In the genomic region with DNA sequence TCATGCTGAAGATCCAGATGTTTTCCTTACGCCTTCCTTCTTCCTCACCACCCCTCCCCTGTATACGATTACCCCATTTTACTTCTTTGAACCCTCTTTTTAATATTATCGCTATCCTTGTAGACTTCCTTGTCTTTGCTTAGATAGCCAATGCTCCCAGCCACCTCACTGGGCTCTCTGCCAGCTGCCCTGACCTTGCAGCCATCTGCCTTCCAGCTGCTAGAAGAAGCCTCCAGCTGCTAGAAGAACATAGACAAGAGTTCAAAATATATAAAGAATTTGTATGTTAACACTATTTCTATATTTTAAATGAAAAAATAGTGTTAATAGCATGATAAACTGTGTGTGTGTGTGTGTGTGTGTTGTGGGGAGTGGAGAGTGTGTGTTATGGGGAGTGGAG, we compare ENCODE assay signal across 17 cellular contexts.
A peak's percentile ranks its signal among the peaks of the same experiment; 100 is the strongest.
DNase-seq lines count a peak whose midpoint lies in the region; ATAC-seq and TF ChIP-seq lines count a peak whose summit lies in the region.
"Had no signal": no experiment of that assay in that cellular context is flagged by ENCODE, and none has a peak within 500 bp of the region (broad histone marks: within the 10 kb centered on the region; RNA-seq: fewer than 3 reads in every experiment).

No MANE protein-coding gene starts in this region.

- POLR2A ChIA-PET in IMR-90 (lab: Charles Lee; ENCODE audit: unreplicated experiment), result no interaction called here

- H3K9me3 Mint-ChIP-seq in T-helper 2 cell treated with Interferon-gamma antibody and Interleukin-4, amounts not matched to agents 5 μg/mL and 100 μg/mL, for 36 hours, result no peaks in the 10 kb centered on the region
- H3K9me3 Mint-ChIP-seq: memory B cell had no signal

- no peak overlapping the region for H2AFZ ChIP-seq in IMR-90 (replicated peaks; ENCODE audit: low read length, poor library complexity)
- H2AFZ ChIP-seq: neural progenitor cell had no signal

- no peaks in the 10 kb centered on the region for H3K79me1 ChIP-seq in IMR-90 (ENCODE audit: low read depth in 1 of 2, low read length in 2 of 2)

- BruUV-seq in IMR-90 (replicated peaks; lab: Mats Ljungman, UMichigan), result no TSS peak

- TF ChIP-seq CTCF in IMR-90 (conservative IDR thresholded peaks at IDR 0.05; ENCODE audit: low read depth, low read length) (no peak), heart left ventricle (IDR thresholded peaks at IDR 0.05) (no peak)

- H3K4ac ChIP-seq in IMR-90 (ENCODE audit: low read depth, low read length), result no peak overlapping the region

- H2AK5ac ChIP-seq in IMR-90 (ENCODE audit: low read depth, low read length), result no peak overlapping the region

- H3K9ac ChIP-seq in IMR-90 (ENCODE audit: low read depth, low read length), result no peak overlapping the region
- H3K9ac ChIP-seq: neural progenitor cell had no signal

- H3K9me1 ChIP-seq in IMR-90 (ENCODE audit: insufficient read depth, low read length), result no peaks in the 10 kb centered on the region

- no peaks in the 10 kb centered on the region for H3K27me3 Mint-ChIP-seq in T-helper 2 cell treated with Interferon-gamma antibody and Interleukin-4, amounts not matched to agents 5 μg/mL and 100 μg/mL, for 36 hours (ENCODE audit: low read depth)
- H3K27me3 Mint-ChIP-seq: memory B cell had no signal

- H2BK5ac ChIP-seq in IMR-90 (ENCODE audit: low read depth, low read length, poor library complexity, severe bottlenecking), result no peak overlapping the region

- H3K4me3 ChIP-seq in IMR-90 (ENCODE audit: insufficient read depth, low read depth, low read length) (no peak overlapping the region), heart left ventricle (no peak overlapping the region)
- H3K4me3 ChIP-seq in effector memory CD4-positive, alpha-beta T cell (ENCODE audit: insufficient read depth, low read depth, low read length, poor library complexity, severe bottlenecking), result no peak overlapping the region
- H3K4me3 ChIP-seq: neural progenitor cell, right lobe of liver had no signal

- H3K4me1 Mint-ChIP-seq in T-helper 2 cell treated with Interferon-gamma antibody and Interleukin-4, amounts not matched to agents 5 μg/mL and 100 μg/mL, for 36 hours (ENCODE audit: low read depth), result no peaks in the 10 kb centered on the region
- H3K4me1 Mint-ChIP-seq: memory B cell, neural progenitor cell had no signal

- no peak overlapping the region for H2BK15ac ChIP-seq in IMR-90 (ENCODE audit: low read depth, low read length)

- H3K4me3 Mint-ChIP-seq in T-helper 2 cell treated with Interferon-gamma antibody and Interleukin-4, amounts not matched to agents 5 μg/mL and 100 μg/mL, for 36 hours, result no peak overlapping the region
- H3K4me3 Mint-ChIP-seq: memory B cell, neural progenitor cell had no signal

- no peak overlapping the region for H2BK120ac ChIP-seq in IMR-90 (ENCODE audit: low read depth, low read length)

- no peaks in the 10 kb centered on the region for H3K9me3 ChIP-seq in IMR-90 (ENCODE audit: control insufficient read depth, insufficient read depth, low read length)
- H3K9me3 ChIP-seq in heart left ventricle, result no peaks in the 10 kb centered on the region
- no peaks in the 10 kb centered on the region for H3K9me3 ChIP-seq in effector memory CD4-positive, alpha-beta T cell (ENCODE audit: control insufficient read depth, low read length)
- H3K9me3 ChIP-seq: right lobe of liver had no signal

- H3K18ac ChIP-seq in IMR-90 (ENCODE audit: low read depth, low read length), result no peak overlapping the region

- H3K27ac ChIP-seq in IMR-90 (ENCODE audit: insufficient read depth, low read length), result no peak overlapping the region
- H3K27ac ChIP-seq in heart left ventricle, result no peak overlapping the region
- H3K27ac ChIP-seq in effector memory CD4-positive, alpha-beta T cell (ENCODE audit: insufficient read depth, low read length, poor library complexity, severe bottlenecking), result no peak overlapping the region
- H3K27ac ChIP-seq: neural progenitor cell, right lobe of liver had no signal

- no peaks in the 10 kb centered on the region for H4K20me1 ChIP-seq in IMR-90 (ENCODE audit: insufficient read depth, low read length)

- no peak overlapping the region for H2BK20ac ChIP-seq in IMR-90 (ENCODE audit: low read depth, low read length)

- peak; percentile 21 for DNase-seq in AG20443 (ENCODE audit: low spot score)
- peak; percentile 54 for DNase-seq in IMR-90
- DNase-seq in amniotic epithelial cell (ENCODE audit: low read depth), result peak; percentile 42
- peak; percentile 32 to 76 (median 54) for DNase-seq in heart left ventricle
- no peak for DNase-seq in effector memory CD4-positive, alpha-beta T cell
- DNase-seq in activated effector memory CD4-positive, alpha-beta T cell treated with Interleukin-2 at 50 U/mL for 16 hours, result no peak
- no peak for DNase-seq in T-helper 2 cell treated with Interferon-gamma antibody and Interleukin-4, amounts not matched to agents 5 μg/mL and 100 μg/mL, for 36 hours (ENCODE audit: low spot score)
- DNase-seq: ACHN; activated effector memory CD4-positive, alpha-beta T cell treated with anti-CD3 and anti-CD28 coated beads, Interleukin-2, amount 50 U/mL, for 16 hours; foreskin melanocyte; NCI-H2107; stimulated activated CD4-positive, alpha-beta T cell treated with anti-CD3 and anti-CD28 coated beads, Interleukin-4, amount 100 ng/mL, for 4 hours; trophoblast cell had no signal

- no peak overlapping the region for H3K27ac Mint-ChIP-seq in T-helper 2 cell treated with Interferon-gamma antibody and Interleukin-4, amounts not matched to agents 5 μg/mL and 100 μg/mL, for 36 hours
- H3K27ac Mint-ChIP-seq: memory B cell, neural progenitor cell had no signal

- intact Hi-C loops in IMR-90 (cut with micrococcal nuclease) (loop anchor here (10.0 kb wide), 3 partner anchors 307 to 707 kb away; no protein-coding TSS in a partner anchor), heart left ventricle (cut with DNase I) (loop anchor here in 8 of 10 donors (2.0 to 10.0 kb wide), 8 partner anchors 297 to 947 kb away; a partner anchor contains a TSS)

- dilution Hi-C loops in IMR-90 (cut with HindIII; ENCODE audit: low sequenced_read_pairs, unreplicated experiment), result no loop called here

- no peak overlapping the region for H3K14ac ChIP-seq in IMR-90 (replicated peaks; ENCODE audit: low read depth, low read length)

- in situ Hi-C loops in IMR-90 (cut with MboI; ENCODE audit: low sequenced_read_pairs), result no loop called here

- no CpG with 5 or more reads among the region's 3 CpGs for WGBS in IMR-90 (ENCODE audit: extremely low coverage in 2 of 2, insufficient read length in 1 of 2), 2 experiments
- 44 to 55% (median 47%) methylated on average over 3 of the region's 3 CpGs for WGBS in heart left ventricle, 4 donors

- H3K27me3 ChIP-seq in IMR-90 (ENCODE audit: control insufficient read depth, insufficient read depth, low read length), result no peaks in the 10 kb centered on the region
- no peaks in the 10 kb centered on the region for H3K27me3 ChIP-seq in heart left ventricle
- no peaks in the 10 kb centered on the region for H3K27me3 ChIP-seq in effector memory CD4-positive, alpha-beta T cell (replicated peaks; ENCODE audit: control insufficient read depth, insufficient read depth, low read length, poor library complexity, severe bottlenecking)
- H3K27me3 ChIP-seq: neural progenitor cell, right lobe of liver had no signal

- CTCF ChIA-PET in IMR-90 (lab: Yijun Ruan, JAX), result no interaction called here

- no peak overlapping the region for H3K56ac ChIP-seq in IMR-90 (ENCODE audit: extremely low read depth, insufficient read depth, low read length)

- no peak overlapping the region for H2AK9ac ChIP-seq in IMR-90 (replicated peaks; ENCODE audit: low read depth, low read length, poor library complexity)

- no peak overlapping the region for H4K8ac ChIP-seq in IMR-90 (ENCODE audit: low read depth in 2 of 2, low read length in 2 of 2)

- no peaks in the 10 kb centered on the region for H3K36me3 ChIP-seq in IMR-90 (ENCODE audit: control insufficient read depth, insufficient read depth, low read length)
- H3K36me3 ChIP-seq in heart left ventricle, result no peaks in the 10 kb centered on the region
- H3K36me3 ChIP-seq in effector memory CD4-positive, alpha-beta T cell (ENCODE audit: control insufficient read depth, insufficient read depth, low read length), result no peaks in the 10 kb centered on the region
- H3K36me3 ChIP-seq: neural progenitor cell, right lobe of liver had no signal

- TF ChIP-seq POLR2A in IMR-90 (IDR thresholded peaks at IDR 0.05; ENCODE audit: low read depth, low read length) (no peak), heart left ventricle (IDR thresholded peaks at IDR 0.05) (no peak)

- H3K36me3 Mint-ChIP-seq in T-helper 2 cell treated with Interferon-gamma antibody and Interleukin-4, amounts not matched to agents 5 μg/mL and 100 μg/mL, for 36 hours (ENCODE audit: low read depth), result no peaks in the 10 kb centered on the region
- H3K36me3 Mint-ChIP-seq: memory B cell, neural progenitor cell had no signal

- no peak overlapping the region for H3K4me2 ChIP-seq in IMR-90 (ENCODE audit: low read depth, low read length)
- H3K4me2 ChIP-seq: neural progenitor cell had no signal

- H4K91ac ChIP-seq in IMR-90 (ENCODE audit: insufficient read depth, low read depth, low read length), result no peak overlapping the region

- H3K4me1 ChIP-seq in IMR-90 (ENCODE audit: control insufficient read depth, insufficient read depth, low read length), result no peaks in the 10 kb centered on the region
- H3K4me1 ChIP-seq in heart left ventricle, result no peaks in the 10 kb centered on the region
- H3K4me1 ChIP-seq in effector memory CD4-positive, alpha-beta T cell (ENCODE audit: control insufficient read depth, insufficient read depth, low read length, poor library complexity, severe bottlenecking), result no peaks in the 10 kb centered on the region
- H3K4me1 ChIP-seq: right lobe of liver had no signal

- TF ChIP-seq RAD21 in IMR-90 (IDR thresholded peaks at IDR 0.05; ENCODE audit: low read length), result no peak

- H4K5ac ChIP-seq in IMR-90 (ENCODE audit: low read depth, low read length), result no peak overlapping the region

- ATAC-seq in IMR-90 (ENCODE audit: low read depth) (no peak), heart left ventricle (no peak), GM19395 (IDR thresholded peaks at IDR 0.05; ENCODE audit: unreplicated experiment) (no peak)
- ATAC-seq: right lobe of liver had no signal

- no peak overlapping the region for H3K23ac ChIP-seq in IMR-90 (ENCODE audit: low read depth, low read length)

TF ChIP-seq in IMR-90, 13 proteins besides CTCF, POLR2A, EP300 and RAD21 (continues in another document):
- no peak for TF ChIP-seq BHLHE40 (IDR thresholded peaks at IDR 0.05; ENCODE audit: low read depth, low read length)
- TF ChIP-seq RCOR1 (IDR thresholded peaks at IDR 0.05; ENCODE audit: insufficient replicate concordance, low read length), result no peak
- no peak for TF ChIP-seq MAFK (IDR thresholded peaks at IDR 0.05; ENCODE audit: low read depth, low read length)
- TF ChIP-seq CHD1 (IDR thresholded peaks at IDR 0.05; ENCODE audit: low read depth, low read length), result no peak
- TF ChIP-seq MAZ (IDR thresholded peaks at IDR 0.05; ENCODE audit: borderline replicate concordance, low read depth, low read length), result no peak
- TF ChIP-seq SMC3 (IDR thresholded peaks at IDR 0.05; ENCODE audit: low read depth, low read length), result no peak
- no peak for TF ChIP-seq RFX5 (IDR thresholded peaks at IDR 0.05; ENCODE audit: low read depth, low read length)
- no peak for TF ChIP-seq FOS (IDR thresholded peaks at IDR 0.05; ENCODE audit: low read depth, low read length)

Comparison
In these comparisons a context has a peak if more than half of its experiments do, and no peak if none do; other contexts are left out.
1. DNase-seq: peak in AG20443 (single experiment), IMR-90 (single experiment), amniotic epithelial cell (single experiment) and heart left ventricle (5 of 5); none in effector memory CD4-positive, alpha-beta T cell (0 of 3), activated effector memory CD4-positive, alpha-beta T cell treated with Interleukin-2 at 50 U/mL for 16 hours (single experiment) and T-helper 2 cell treated with Interferon-gamma antibody and Interleukin-4, amounts not matched to agents 5 μg/mL and 100 μg/mL, for 36 hours (single experiment).